26 cellular contexts compared by ENCODE assay signal in the genomic region with DNA sequence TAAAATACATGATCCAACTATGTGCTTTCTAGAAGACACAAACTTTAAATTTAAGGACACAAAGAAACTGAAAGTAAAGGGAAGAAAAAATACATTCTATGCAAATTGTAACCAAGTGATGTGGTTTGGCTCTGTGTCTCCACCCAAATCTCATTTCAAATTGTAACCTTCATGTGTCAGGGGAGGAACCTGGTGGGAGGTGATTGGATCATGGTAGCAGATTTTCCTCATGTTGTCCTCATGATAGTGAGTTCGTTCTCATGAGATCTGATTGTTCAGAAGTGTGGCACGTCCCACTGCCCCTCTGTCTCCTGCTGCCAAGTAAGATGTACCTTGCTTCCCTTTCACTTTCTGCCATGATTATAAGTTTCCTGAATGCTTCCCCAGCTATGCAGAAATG. TPM values are rescaled to one million over a fixed set of nuclear protein-coding genes. Genes with fewer than 3 reads are reported as not detected.
A peak's percentile ranks its signal among the peaks of the same experiment; 100 is the strongest.
DNase-seq lines count a peak whose midpoint lies in the region; ATAC-seq and TF ChIP-seq lines count a peak whose summit lies in the region.
"Had no signal": no experiment of that assay in that cellular context is flagged by ENCODE, and none has a peak within 500 bp of the region (broad histone marks: within the 10 kb centered on the region; RNA-seq: fewer than 3 reads in every experiment).

No MANE protein-coding gene starts in this region.

- H3K27ac ChIP-seq in CD4-positive, CD25-positive, alpha-beta regulatory T cell (ENCODE audit: insufficient read depth, low read length, poor library complexity, severe bottlenecking): no peak overlapping the region
- H3K27ac ChIP-seq in tibial nerve (no peak overlapping the region), tibial artery (no peak overlapping the region)
- H3K27ac ChIP-seq: 22Rv1, ascending aorta, esophagus squamous epithelium, neural progenitor cell, SK-N-MC had no signal

- TF ChIP-seq CTCF in tibial nerve (IDR thresholded peaks at IDR 0.05) (no peak), tibial artery (IDR thresholded peaks at IDR 0.05) (no peak)

- 64 to 75% methylated on average over 2 of the region's 2 CpGs for WGBS in tibial nerve, 2 donors

- TF ChIP-seq EP300 in tibial nerve (IDR thresholded peaks at IDR 0.05): no peak

- H3K36me3 ChIP-seq in CD4-positive, CD25-positive, alpha-beta regulatory T cell (ENCODE audit: control insufficient read depth, insufficient read depth, low read length): no peaks in the 10 kb centered on the region
- H3K36me3 ChIP-seq in tibial nerve (no peaks in the 10 kb centered on the region), tibial artery (no peaks in the 10 kb centered on the region)
- H3K36me3 ChIP-seq: ascending aorta, BE2C, esophagus squamous epithelium, neural progenitor cell had no signal

- DNase-seq in T-helper 1 cell (no peak), NCI-H526 treated with DMSO at 0.1 percent for 48 hours (lab: John Stamatoyannopoulos, UW) (peak; percentile 23), tibial nerve (ENCODE audit: low spot score in 2 of 2) (no peak), GM03348 (ENCODE audit: low spot score) (no peak), tibial artery (no peak)
- DNase-seq in CD4-positive, CD25-positive, alpha-beta regulatory T cell: peak in 1 of 3 donors; percentile 53
- no peak for DNase-seq in activated naive CD8-positive, alpha-beta T cell treated with anti-CD3 and anti-CD28 coated beads for 36 hours
- DNase-seq: activated CD4-positive, alpha-beta T cell treated with anti-CD3 and anti-CD28 coated beads for 4 hours; BE2C; DMS 273 treated with DMSO at 0.1 percent for 48 hours; effector CD8-positive, alpha-beta T cell; esophagus squamous epithelium; GDM1; HCEC 1CT; NCI-H1694; small intestine; stimulated activated CD4-positive, alpha-beta T cell treated with anti-CD3 and anti-CD28 coated beads, Interleukin-4, amount 100 ng/mL, for 24 hours had no signal

- no peaks in the 10 kb centered on the region for H3K36me3 Mint-ChIP-seq in T-helper 1 cell treated with Interleukin-12 subunit alpha and Interleukin-12 subunit beta and Interleukin-4 antibody, amounts not matched to agents 30 μg/mL and 1 μg/mL, for 36 hours (ENCODE audit: low read depth)
- peaks cover 6% of the 10 kb centered on the region for H3K36me3 Mint-ChIP-seq in CD4-positive, CD25-positive, alpha-beta regulatory T cell
- peaks cover 2% of the 10 kb centered on the region for H3K36me3 Mint-ChIP-seq in activated naive CD8-positive, alpha-beta T cell treated with anti-CD3 and anti-CD28 coated beads for 36 hours
- H3K36me3 Mint-ChIP-seq: neural progenitor cell had no signal

- no peaks in the 10 kb centered on the region for H3K4me1 ChIP-seq in CD4-positive, CD25-positive, alpha-beta regulatory T cell (ENCODE audit: control insufficient read depth, insufficient read depth, low read length, poor library complexity, severe bottlenecking)
- no peaks in the 10 kb centered on the region for H3K4me1 ChIP-seq in tibial nerve
- H3K4me1 ChIP-seq in tibial artery: no peaks in the 10 kb centered on the region
- H3K4me1 ChIP-seq: ascending aorta, BE2C, esophagus squamous epithelium, neural progenitor cell had no signal

- H3K4me3 Mint-ChIP-seq in T-helper 1 cell treated with Interleukin-12 subunit alpha and Interleukin-12 subunit beta and Interleukin-4 antibody, amounts not matched to agents 30 μg/mL and 1 μg/mL, for 36 hours: peak overlapping the region; percentile 43
- peak overlapping the region in 3 of 4 donors; percentile 2 to 68 (median 59) for H3K4me3 Mint-ChIP-seq in CD4-positive, CD25-positive, alpha-beta regulatory T cell
- H3K4me3 Mint-ChIP-seq in activated naive CD8-positive, alpha-beta T cell treated with anti-CD3 and anti-CD28 coated beads for 36 hours: peak overlapping the region; percentile 53
- H3K4me3 Mint-ChIP-seq: central memory CD8-positive, alpha-beta T cell; neural progenitor cell had no signal

- no peak for TF ChIP-seq POLR2A in tibial nerve (IDR thresholded peaks at IDR 0.05)

- H3K27me3 Mint-ChIP-seq in T-helper 1 cell treated with Interleukin-12 subunit alpha and Interleukin-12 subunit beta and Interleukin-4 antibody, amounts not matched to agents 30 μg/mL and 1 μg/mL, for 36 hours (ENCODE audit: low read depth): no peaks in the 10 kb centered on the region
- H3K27me3 Mint-ChIP-seq in CD4-positive, CD25-positive, alpha-beta regulatory T cell: peaks cover 6% of the 10 kb centered on the region
- H3K27me3 Mint-ChIP-seq in activated naive CD8-positive, alpha-beta T cell treated with anti-CD3 and anti-CD28 coated beads for 36 hours: no peaks in the 10 kb centered on the region

- H3K9me3 ChIP-seq in CD4-positive, CD25-positive, alpha-beta regulatory T cell (ENCODE audit: control insufficient read depth in 2 of 2, low read length in 2 of 2): no peaks in the 10 kb centered on the region
- H3K9me3 ChIP-seq in tibial nerve (peaks cover 0 to 4% (median 0%) of the 10 kb centered on the region in 4 donors), tibial artery (peaks cover 0 to 4% (median 2%) of the 10 kb centered on the region in 3 donors)
- H3K9me3 ChIP-seq: ascending aorta, BE2C, esophagus squamous epithelium had no signal

- peaks cover 10% of the 10 kb centered on the region for H3K4me1 Mint-ChIP-seq in T-helper 1 cell treated with Interleukin-12 subunit alpha and Interleukin-12 subunit beta and Interleukin-4 antibody, amounts not matched to agents 30 μg/mL and 1 μg/mL, for 36 hours (ENCODE audit: low read depth)
- H3K4me1 Mint-ChIP-seq in CD4-positive, CD25-positive, alpha-beta regulatory T cell: peaks cover 11 to 15% (median 12%) of the 10 kb centered on the region in 4 donors
- H3K4me1 Mint-ChIP-seq in activated naive CD8-positive, alpha-beta T cell treated with anti-CD3 and anti-CD28 coated beads for 36 hours: peaks cover 11% of the 10 kb centered on the region
- H3K4me1 Mint-ChIP-seq: neural progenitor cell had no signal

- peak overlapping the region; percentile 32 for H3K27ac Mint-ChIP-seq in T-helper 1 cell treated with Interleukin-12 subunit alpha and Interleukin-12 subunit beta and Interleukin-4 antibody, amounts not matched to agents 30 μg/mL and 1 μg/mL, for 36 hours
- peak overlapping the region in 2 of 3 donors; percentile 21 to 52 for H3K27ac Mint-ChIP-seq in CD4-positive, CD25-positive, alpha-beta regulatory T cell
- H3K27ac Mint-ChIP-seq in activated naive CD8-positive, alpha-beta T cell treated with anti-CD3 and anti-CD28 coated beads for 36 hours: no peak overlapping the region
- H3K27ac Mint-ChIP-seq: neural progenitor cell had no signal

- intact Hi-C loops in tibial artery (cut with DNase I; ENCODE audit: low total_unique reads): no loop called here

- peak overlapping the region; percentile 46 for H3K4me3 ChIP-seq in CD4-positive, CD25-positive, alpha-beta regulatory T cell (ENCODE audit: low read depth, low read length)
- no peak overlapping the region for H3K4me3 ChIP-seq in tibial nerve
- H3K4me3 ChIP-seq in tibial artery: no peak overlapping the region
- H3K4me3 ChIP-seq: ascending aorta, esophagus squamous epithelium, neural progenitor cell, SK-N-MC had no signal

- ATAC-seq in CD4-positive, CD25-positive, alpha-beta regulatory T cell (ENCODE audit: low read depth in 2 of 2): no peak

- no peaks in the 10 kb centered on the region for H3K27me3 ChIP-seq in CD4-positive, CD25-positive, alpha-beta regulatory T cell (ENCODE audit: control insufficient read depth, insufficient read depth, low read length)
- no peaks in the 10 kb centered on the region for H3K27me3 ChIP-seq in tibial nerve
- H3K27me3 ChIP-seq in tibial artery: no peaks in the 10 kb centered on the region
- H3K27me3 ChIP-seq: ascending aorta, BE2C, esophagus squamous epithelium, neural progenitor cell had no signal

- peaks cover 13% of the 10 kb centered on the region for H3K9me3 Mint-ChIP-seq in T-helper 1 cell treated with Interleukin-12 subunit alpha and Interleukin-12 subunit beta and Interleukin-4 antibody, amounts not matched to agents 30 μg/mL and 1 μg/mL, for 36 hours
- peaks cover 0 to 7% (median 4%) of the 10 kb centered on the region in 7 donors for H3K9me3 Mint-ChIP-seq in CD4-positive, CD25-positive, alpha-beta regulatory T cell
- peaks cover 9% of the 10 kb centered on the region for H3K9me3 Mint-ChIP-seq in activated naive CD8-positive, alpha-beta T cell treated with anti-CD3 and anti-CD28 coated beads for 36 hours

RNA-seq across cellular contexts. Expression of a gene that starts 15.0 kb away (rescaled TPM):
- not detected for total RNA-seq in CD4-positive, CD25-positive, alpha-beta regulatory T cell
- not detected for polyA plus RNA-seq in CD4-positive, CD25-positive, alpha-beta regulatory T cell
- total RNA-seq in activated naive CD8-positive, alpha-beta T cell treated with anti-CD3 and anti-CD28 coated beads for 36 hours: not detected
- total RNA-seq in tibial nerve: not detected
- total RNA-seq: ascending aorta, esophagus squamous epithelium, MCF 10A, pulmonary artery endothelial cell, subcutaneous adipose tissue had no signal
- polyA plus RNA-seq: small intestine had no signal

RNA-seq across cellular contexts. Expression of a gene that starts 25.2 kb away (rescaled TPM):
- total RNA-seq in CD4-positive, CD25-positive, alpha-beta regulatory T cell: not detected
- not detected for polyA plus RNA-seq in CD4-positive, CD25-positive, alpha-beta regulatory T cell
- total RNA-seq in activated naive CD8-positive, alpha-beta T cell treated with anti-CD3 and anti-CD28 coated beads for 36 hours: not detected
- not detected for total RNA-seq in tibial nerve
- total RNA-seq: ascending aorta, esophagus squamous epithelium, MCF 10A, pulmonary artery endothelial cell, subcutaneous adipose tissue had no signal
- polyA plus RNA-seq: small intestine had no signal
